Comparison of ENCODE assay signal across 21 cellular contexts in the genomic region with DNA sequence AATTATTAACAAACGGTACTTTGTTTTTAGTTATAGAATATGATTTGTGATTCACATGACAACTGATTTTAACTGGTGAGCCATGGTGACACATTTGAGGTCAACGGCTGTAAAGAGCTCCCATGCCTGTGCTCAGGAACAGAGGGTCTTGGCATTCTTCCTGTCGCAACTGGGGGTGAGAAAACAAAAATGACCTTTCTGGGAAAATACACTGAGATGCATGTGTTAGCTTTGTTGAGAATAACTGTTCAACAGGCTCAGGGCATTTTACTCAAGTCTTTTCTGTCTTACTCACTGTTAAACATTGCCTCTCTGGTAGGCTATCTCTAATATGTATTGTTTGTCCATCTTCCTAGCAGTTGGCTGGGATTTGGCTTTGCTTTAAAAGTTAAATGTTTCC.
"Had no signal": no experiment of that assay in that cellular context is flagged by ENCODE, and none has a peak within 500 bp of the region (broad histone marks: within the 10 kb centered on the region; RNA-seq: fewer than 3 reads in every experiment).

No MANE protein-coding gene starts in this region.

- H3K36me3 ChIP-seq: pancreas, tibial nerve had no signal

- H3K4me3 ChIP-seq: coronary artery, dorsolateral prefrontal cortex, lung, pancreas, testis, tibial nerve had no signal

- H3K9me3 ChIP-seq: pancreas, testis, tibial nerve had no signal

- H3K27ac ChIP-seq: coronary artery, dorsolateral prefrontal cortex, foreskin keratinocyte, pancreas, testis had no signal

- DNase-seq: dorsolateral prefrontal cortex; effector CD8-positive, alpha-beta T cell; foreskin keratinocyte; immature natural killer cell; left cardiac atrium; left ventricle myocardium superior; mesendoderm; naive B cell; occipital lobe; pancreas; right cardiac atrium; stimulated activated CD4-positive, alpha-beta T cell treated with anti-CD3 and anti-CD28 coated beads, Interleukin-2, amount 100 ng/mL, for 24 hours; stimulated activated CD4-positive, alpha-beta T cell treated with anti-CD3 and anti-CD28 coated beads, Interleukin-4, amount 100 ng/mL, for 4 hours; stimulated activated naive B cell treated with anti-CD40 and anti-IgM and Interleukin-4, amounts not matched to agents 10 μg/mL and 1 μg/mL and 100 μg/mL, for 72 hours; stimulated activated naive CD8-positive, alpha-beta T cell treated with anti-CD3 and anti-CD28 coated beads, Interleukin-15, amount 100 ng/mL, for 72 hours; testis had no signal

- FAIRE-seq: keratinocyte, pancreas had no signal

- ATAC-seq: esophagus mucosa; foreskin keratinocyte; left cardiac atrium; left ventricle myocardium superior; pancreas; right cardiac atrium; stimulated activated naive B cell treated with anti-CD40 and anti-IgM and Interleukin-4, amounts not matched to agents 10 μg/mL and 1 μg/mL and 100 μg/mL, for 72 hours; stimulated activated naive CD8-positive, alpha-beta T cell treated with anti-CD3 and anti-CD28 coated beads, Interleukin-15, amount 100 ng/mL, for 72 hours had no signal

- H3K4me1 ChIP-seq: pancreas, testis had no signal

- H3K27me3 ChIP-seq: dorsolateral prefrontal cortex, foreskin keratinocyte, pancreas, testis, tibial nerve had no signal
